ENCODE assay signal across 8 cellular contexts in the genomic region with DNA sequence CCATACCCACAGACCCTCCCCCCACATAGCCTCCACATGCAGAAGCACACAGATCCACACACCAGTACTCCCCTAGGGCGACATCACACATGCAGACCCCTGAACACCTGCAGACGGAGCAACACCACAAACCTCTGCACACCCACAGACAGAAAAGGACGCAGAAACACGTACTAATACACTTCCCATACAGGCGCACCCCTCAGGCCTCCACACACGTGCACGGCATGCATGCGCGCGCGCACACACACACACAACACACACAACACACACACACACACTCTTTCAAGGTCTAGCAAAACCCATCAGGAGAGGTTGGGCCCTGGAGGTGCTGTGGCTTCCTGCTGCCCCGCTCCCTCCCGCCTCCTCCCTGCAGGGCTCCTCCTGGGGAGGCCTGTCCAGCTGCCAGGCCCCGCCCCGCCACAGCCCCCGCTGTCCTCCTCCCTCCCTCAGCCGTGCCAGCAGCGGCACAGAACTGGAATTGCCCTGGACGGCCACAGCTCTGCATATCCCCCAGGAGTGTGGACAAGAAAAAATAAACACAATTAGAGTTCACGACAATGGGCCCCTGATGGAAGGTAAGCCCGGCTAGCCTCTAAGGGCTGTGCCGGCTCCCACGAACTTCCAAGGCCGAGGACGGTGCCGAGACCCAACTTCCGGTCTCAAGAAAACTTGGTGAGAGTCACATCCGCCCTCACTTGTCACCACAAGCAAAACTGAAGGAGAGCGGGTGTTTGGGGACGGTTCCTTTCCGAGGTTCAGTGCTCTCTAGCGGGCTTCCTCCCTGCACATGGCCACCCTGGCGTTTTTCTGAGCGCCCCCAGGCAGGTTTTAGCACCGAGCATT. TPM values are rescaled to one million over a fixed set of nuclear protein-coding genes. Genes with fewer than 3 reads are reported as not detected.
DNase-seq lines count a peak whose midpoint lies in the region; ATAC-seq and TF ChIP-seq lines count a peak whose summit lies in the region.

No MANE protein-coding gene starts in this region.

- peak overlapping the region; percentile 97 to 99 for H3K27ac ChIP-seq in coronary artery

- peak; percentile 62 for ATAC-seq in HG02938 (IDR thresholded peaks at IDR 0.05; ENCODE audit: unreplicated experiment)
- peak; percentile 78 for ATAC-seq in left lobe of liver

- TF ChIP-seq CTCF in coronary artery (IDR thresholded peaks at IDR 0.05): no peak

- peak; percentile 36 for DNase-seq in NCI-H748 (lab: John Stamatoyannopoulos, UW; ENCODE audit: unreplicated experiment)
- no peak for DNase-seq in NCI-H748 treated with DMSO at 0.1 percent for 48 hours (lab: John Stamatoyannopoulos, UW)
- peak; percentile 76 for DNase-seq in NCI-H2196 treated with DMSO at 0.1 percent for 48 hours (lab: John Stamatoyannopoulos, UW; ENCODE audit: unreplicated experiment)
- peak; percentile 58 to 67 for DNase-seq in activated CD4-positive, alpha-beta T cell treated with anti-CD3 and anti-CD28 coated beads for 4 hours
- peak; percentile 90 for DNase-seq in coronary artery (ENCODE audit: low spot score)
- peak; percentile 91 for DNase-seq in left lobe of liver (ENCODE audit: low spot score)
- DNase-seq in stimulated activated CD4-positive, alpha-beta T cell treated with anti-CD3 and anti-CD28 coated beads, Interleukin-4, amount 100 ng/mL, for 1 hour: peak; percentile 64

- peak overlapping the region; percentile 94 for H3K4me3 ChIP-seq in coronary artery

RNA-seq across cellular contexts. Expression of a gene that starts 6.8 kb away (rescaled TPM):
- 60.6 TPM for total RNA-seq in left lobe of liver
